Comparison of ENCODE assay signal across 1 cellular context in the genomic region with DNA sequence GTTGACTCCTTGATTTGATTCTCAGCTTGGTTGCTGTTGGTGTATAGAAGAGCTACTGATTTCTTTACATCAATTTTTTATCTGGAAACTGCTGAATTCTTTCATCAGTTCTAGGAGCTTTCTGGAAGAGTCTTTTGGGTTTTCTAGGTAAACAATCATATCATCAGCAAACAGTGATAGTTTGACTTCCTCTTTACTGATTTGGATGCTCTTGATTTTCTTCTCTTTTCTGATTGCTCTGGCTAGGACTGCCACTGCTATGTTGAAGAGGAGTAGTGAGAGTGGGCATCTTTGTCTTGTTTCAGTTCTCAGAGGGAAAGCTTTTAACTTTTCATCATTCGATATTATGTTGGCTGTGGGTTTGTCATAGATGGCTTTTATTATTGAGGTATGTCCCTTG.
TF ChIP-seq lines count a peak whose summit lies in the region.

No MANE protein-coding gene starts in this region.

TF ChIP-seq in endothelial cell of umbilical vein, 7 proteins besides CTCF, POLR2A, EP300 and RAD21:
- no peak for TF ChIP-seq POLR2AphosphoS5 (IDR thresholded peaks at IDR 0.05; ENCODE audit: insufficient read depth, low read depth, low read length)
- no peak for TF ChIP-seq JUN (IDR thresholded peaks at IDR 0.05; ENCODE audit: borderline replicate concordance, insufficient read depth, insufficient read length, low read depth)
- no peak for TF ChIP-seq MYC (IDR thresholded peaks at IDR 0.05; ENCODE audit: low read depth, low read length)
- TF ChIP-seq FOS (IDR thresholded peaks at IDR 0.05; ENCODE audit: borderline replicate concordance, insufficient read depth, low read length) = no peak
